8 cellular contexts compared by ENCODE assay signal in genomic region chr6:40894962-40895799, GRCh38.
DNase-seq lines count a peak whose midpoint lies in the region; ATAC-seq, FAIRE-seq and TF ChIP-seq lines count a peak whose summit lies in the region.

No MANE protein-coding gene starts in this region.

- no peak overlapping the region for H3K27ac ChIP-seq in HepG2 (ENCODE audit: extremely low read length, insufficient read depth, low read length)

- peak; percentile 70 for FAIRE-seq in HepG2 (lab: Jason Lieb, UNC)

- no peaks in the 10 kb centered on the region for H3K36me3 Mint-ChIP-seq in stimulated activated memory B cell treated with anti-CD40 and anti-IgM and Interleukin-4, amounts not matched to agents 10 μg/mL and 1 μg/mL and 100 μg/mL, for 72 hours

- BruUV-seq in HepG2 (replicated peaks; lab: Mats Ljungman, UMichigan): no TSS peak

- CTCF ChIA-PET in AG04449 (lab: Yijun Ruan, JAX) (interaction anchor here (0.6 to 17.3 kb wide), 33 partner anchors 9 to 176 kb away, joined by 3 to 389 read pairs (median 5); partner anchors contain the start of gene UNC5CL), HepG2 (lab: Yijun Ruan, JAX; ENCODE audit: low intra/inter-chr PET ratio, low total read pairs) (interaction anchor here (0.7 to 3.0 kb wide), 5 partner anchors 17 to 144 kb away, joined by 4 to 20 read pairs (median 4); partner anchors contain the start of gene UNC5CL)

- in situ Hi-C loops in HepG2 (cut with HindIII; ENCODE audit: extremely low pct_ligation_motif_present, low pct_unique_long_range_greater_than_20kb): loop anchor here (5.0 kb wide), 1 partner anchor 127 kb away; no protein-coding TSS in a partner anchor

- no peak overlapping the region for H2AFZ ChIP-seq in HepG2 (ENCODE audit: low read length)

- H3K4me3 ChIP-seq in AG04449 (ENCODE audit: low read depth, low read length) (no peak overlapping the region), cardiac fibroblast (replicated peaks in 1 of 2; ENCODE audit: low read depth in 2 of 2, low read length in 2 of 2) (no peak overlapping the region), HepG2 (replicated peaks in 1 of 3; ENCODE audit: insufficient read depth in 1 of 3, low read depth in 2 of 3, low read length in 3 of 3) (no peak overlapping the region)

- H3K36me3 ChIP-seq in HepG2 (replicated peaks in 1 of 2; ENCODE audit: control insufficient read depth in 1 of 2, insufficient read depth in 2 of 2, low read length in 2 of 2): no peaks in the 10 kb centered on the region

- DNase-seq in AG04449 (ENCODE audit: low read depth, low spot score) (no peak), cardiac fibroblast (ENCODE audit: low read depth in 2 of 2) (peak; percentile 53 to 56), HepG2 (ENCODE audit: low spot score) (peak; percentile 43), occipital lobe (lab: John Stamatoyannopoulos, UW) (no peak), NCI-H1105 treated with DMSO at 0.1 percent for 48 hours (lab: John Stamatoyannopoulos, UW) (no peak)

- 32% methylated on average over 14 of the region's 14 CpGs for WGBS in HepG2 (ENCODE audit: low lambda C conversion rate)

- H3K9ac ChIP-seq in HepG2 (ENCODE audit: insufficient read depth, low read depth, low read length): no peak overlapping the region

- no peaks in the 10 kb centered on the region for H4K20me1 ChIP-seq in HepG2 (ENCODE audit: insufficient read depth, low read length)

- no peak overlapping the region for H3K4me3 Mint-ChIP-seq in stimulated activated memory B cell treated with anti-CD40 and anti-IgM and Interleukin-4, amounts not matched to agents 10 μg/mL and 1 μg/mL and 100 μg/mL, for 72 hours

- no peak for TF ChIP-seq POLR2A in HepG2 (IDR thresholded peaks at IDR 0.05; ENCODE audit: insufficient read depth in 1 of 2, low read depth in 2 of 2, low read length in 2 of 2)

- H3K27ac Mint-ChIP-seq in stimulated activated memory B cell treated with anti-CD40 and anti-IgM and Interleukin-4, amounts not matched to agents 10 μg/mL and 1 μg/mL and 100 μg/mL, for 72 hours: no peak overlapping the region

- H3K9me3 ChIP-seq in HepG2 (ENCODE audit: low read length): no peaks in the 10 kb centered on the region

- intact Hi-C loops in HepG2 (cut with micrococcal nuclease; ENCODE audit: unreplicated experiment): loop anchor here (1.0 to 5.0 kb wide), 3 partner anchors 62 to 171 kb away; no protein-coding TSS in a partner anchor

- no peaks in the 10 kb centered on the region for H3K79me2 ChIP-seq in HepG2 (ENCODE audit: insufficient read depth, low read length)

- no peak for TF ChIP-seq EP300 in Ishikawa (IDR thresholded peaks at IDR 0.05; ENCODE audit: borderline replicate concordance)
- TF ChIP-seq EP300 in HepG2 (IDR thresholded peaks at IDR 0.05; ENCODE audit: low read depth in 2 of 2, low read length in 2 of 2): 0 out of 4 replicates have a peak, but pooled peaks of 1 of the 2 experiments have one; percentile 7
- TF ChIP-seq EP300 in HepG2 (CRISPR knock-in tag; IDR thresholded peaks at IDR 0.05; ENCODE audit: borderline replicate concordance): no peak

- no peaks in the 10 kb centered on the region for H3K9me3 Mint-ChIP-seq in stimulated activated memory B cell treated with anti-CD40 and anti-IgM and Interleukin-4, amounts not matched to agents 10 μg/mL and 1 μg/mL and 100 μg/mL, for 72 hours

- H3K4me1 ChIP-seq in HepG2 (ENCODE audit: insufficient read depth, low read length): peaks cover 89% of the 10 kb centered on the region

- ATAC-seq in HepG2: peak; percentile 36
- no peak for ATAC-seq in stimulated activated memory B cell treated with anti-CD40 and anti-IgM and Interleukin-4, amounts not matched to agents 10 μg/mL and 1 μg/mL and 100 μg/mL, for 72 hours
- ATAC-seq in GM21786 (IDR thresholded peaks at IDR 0.05; ENCODE audit: unreplicated experiment): no peak

- TF ChIP-seq CTCF in AG04449 (IDR thresholded peaks at IDR 0.05; ENCODE audit: insufficient read depth, low read length, missing control alignments) (peak; percentile 90), cardiac fibroblast (IDR thresholded peaks at IDR 0.05; ENCODE audit: low read depth, low read length) (peak; percentile 60), HepG2 (CRISPR knock-in tag; IDR thresholded peaks at IDR 0.05) (peak; percentile 84)

- peaks cover 2 to 12% of the 10 kb centered on the region in 2 experiments; a peak in 2 of 5 replicates for H3K27me3 ChIP-seq in HepG2 (ENCODE audit: control insufficient read depth in 1 of 2, insufficient read depth in 2 of 2, low read length in 2 of 2)

- no peaks in the 10 kb centered on the region for H3K4me1 Mint-ChIP-seq in stimulated activated memory B cell treated with anti-CD40 and anti-IgM and Interleukin-4, amounts not matched to agents 10 μg/mL and 1 μg/mL and 100 μg/mL, for 72 hours

- TF ChIP-seq RAD21 in Ishikawa (IDR thresholded peaks at IDR 0.05; ENCODE audit: low read depth) (peak; percentile 85), HepG2 (CRISPR knock-in tag; IDR thresholded peaks at IDR 0.05) (peak; percentile 75)

- peaks cover 26% of the 10 kb centered on the region for H3K27me3 Mint-ChIP-seq in stimulated activated memory B cell treated with anti-CD40 and anti-IgM and Interleukin-4, amounts not matched to agents 10 μg/mL and 1 μg/mL and 100 μg/mL, for 72 hours

- H3K4me2 ChIP-seq in HepG2 (ENCODE audit: low read depth, low read length): peak overlapping the region; percentile 48

- POLR2A ChIA-PET in AG04449 (lab: Yijun Ruan, JAX) (no interaction called here), HepG2 (lab: Yijun Ruan, JAX) (no interaction called here)

TF ChIP-seq in Ishikawa, 13 proteins besides CTCF, POLR2A, EP300 and RAD21 (continues in another document):
- TF ChIP-seq EGR1 (IDR thresholded peaks at IDR 0.05) (no peak), CEBPB (IDR thresholded peaks at IDR 0.05) (no peak), REST (IDR thresholded peaks at IDR 0.05; ENCODE audit: low read depth) (no peak), MAX (IDR thresholded peaks at IDR 0.05) (no peak), ZBTB7A (IDR thresholded peaks at IDR 0.05; ENCODE audit: low read depth) (no peak), TCF12 (IDR thresholded peaks at IDR 0.05; ENCODE audit: low read depth) (no peak)

TF ChIP-seq in HepG2, 621 proteins besides CTCF, POLR2A, EP300 and RAD21 (continues in another document):
- no peak for TF ChIP-seq ZNF616 (CRISPR knock-in tag; IDR thresholded peaks at IDR 0.05; ENCODE audit: low read depth)
- peak; percentile 27; the same call in 1 of the 2 replicates for TF ChIP-seq HNF1B (CRISPR knock-in tag; IDR thresholded peaks at IDR 0.05)
- no peak for TF ChIP-seq ZNF816 (CRISPR knock-in tag; IDR thresholded peaks at IDR 0.05; ENCODE audit: borderline replicate concordance)
- no peak for TF ChIP-seq ZFY (CRISPR knock-in tag; IDR thresholded peaks at IDR 0.05)
- TF ChIP-seq ZNF564 (CRISPR knock-in tag; IDR thresholded peaks at IDR 0.05): peak; percentile 95; the same call in 1 of the 2 replicates
- no peak for TF ChIP-seq KLF9 (CRISPR knock-in tag; IDR thresholded peaks at IDR 0.05; ENCODE audit: low read depth)
- no peak for TF ChIP-seq HIVEP1 (CRISPR knock-in tag; IDR thresholded peaks at IDR 0.05)
- TF ChIP-seq ZNF615 (CRISPR knock-in tag; IDR thresholded peaks at IDR 0.05; ENCODE audit: borderline replicate concordance): no peak
- TF ChIP-seq NFKB2 (CRISPR knock-in tag; IDR thresholded peaks at IDR 0.05; ENCODE audit: borderline replicate concordance): peak; percentile 41; the same call in 1 of the 2 replicates
- no peak for TF ChIP-seq PHF5A (CRISPR knock-in tag; IDR thresholded peaks at IDR 0.05; ENCODE audit: low read depth, unreplicated experiment)
- TF ChIP-seq KDM5B (CRISPR knock-in tag; IDR thresholded peaks at IDR 0.05; ENCODE audit: borderline replicate concordance): no peak
- 0 out of 2 replicates have a peak, but pooled peaks have one; percentile 25 for TF ChIP-seq ISL2 (CRISPR knock-in tag; IDR thresholded peaks at IDR 0.05)
- TF ChIP-seq FOSL2 (CRISPR knock-in tag; IDR thresholded peaks at IDR 0.05): peak; percentile 26; the same call in 1 of the 2 replicates
- TF ChIP-seq U2AF2 (IDR thresholded peaks at IDR 0.05; ENCODE audit: low read depth, low read length): no peak
- TF ChIP-seq ZNF260 (CRISPR knock-in tag; IDR thresholded peaks at IDR 0.05; ENCODE audit: borderline replicate concordance, low read depth): no peak
- no peak for TF ChIP-seq GRHL1 (CRISPR knock-in tag; conservative IDR thresholded peaks at IDR 0.05)
- TF ChIP-seq ZNF468 (CRISPR knock-in tag; IDR thresholded peaks at IDR 0.05): 0 out of 2 replicates have a peak, but pooled peaks have one; percentile 80
- TF ChIP-seq ARNT (IDR thresholded peaks at IDR 0.05): no peak
- TF ChIP-seq ATAD3A (CRISPR knock-in tag; IDR thresholded peaks at IDR 0.05): no peak
- TF ChIP-seq SYNCRIP (IDR thresholded peaks at IDR 0.05; ENCODE audit: insufficient read depth, low read depth, low read length): no peak
- TF ChIP-seq RXRB (CRISPR knock-in tag; IDR thresholded peaks at IDR 0.05; ENCODE audit: borderline replicate concordance): 0 out of 2 replicates have a peak, but pooled peaks have one; percentile 32

Comparison
In these comparisons a context has a peak if more than half of its experiments do, and no peak if none do; other contexts are left out.
1. DNase-seq: peak in cardiac fibroblast (2 of 2) and HepG2 (single experiment); none in AG04449 (single experiment), occipital lobe (single experiment) and NCI-H1105 treated with DMSO at 0.1 percent for 48 hours (single experiment).
2. Peak in every context shown above with its lines, with median percentiles within 50 percentile points of each other: CTCF ChIP-seq.